ENCODE assay signal across 17 cellular contexts in genomic region chr6:168129292-168130167, GRCh38. TPM values are rescaled to one million over a fixed set of nuclear protein-coding genes. Genes with fewer than 3 reads are reported as not detected.
"Had no signal": no experiment of that assay in that cellular context is flagged by ENCODE, and none has a peak within 500 bp of the region (broad histone marks: within the 10 kb centered on the region; RNA-seq: fewer than 3 reads in every experiment).

No MANE protein-coding gene starts in this region.

- FAIRE-seq: frontal cortex had no signal

- H3K4me3 Mint-ChIP-seq: activated CD4-positive, alpha-beta T cell treated with anti-CD3 and anti-CD28 coated beads for 36 hours; activated CD8-positive, alpha-beta T cell treated with anti-CD3 and anti-CD28 coated beads for 36 hours; dendritic cell treated with granulocyte-macrophage colony-stimulating factor and Interleukin-4, amounts not matched to agents 40 ng/mL and 50 ng/mL, for 4 days; effector memory CD8-positive, alpha-beta T cell; immature natural killer cell; nephron progenitor cell; T-helper 17 cell had no signal

- H3K36me3 ChIP-seq: ovary, transverse colon had no signal

- H3K36me3 Mint-ChIP-seq: immature natural killer cell had no signal

- DNase-seq: activated CD4-positive, alpha-beta T cell treated with anti-CD3 and anti-CD28 coated beads for 36 hours; activated CD8-positive, alpha-beta T cell treated with anti-CD3 and anti-CD28 coated beads for 36 hours; activated naive CD4-positive, alpha-beta T cell; anterior cingulate cortex; effector memory CD8-positive, alpha-beta T cell; immature natural killer cell; left cardiac atrium; nephron progenitor cell; stimulated activated CD4-positive, alpha-beta T cell treated with anti-CD3 and anti-CD28 coated beads, Interleukin-4, amount 100 ng/mL, for 24 hours; stimulated activated naive CD8-positive, alpha-beta T cell treated with anti-CD3 and anti-CD28 coated beads, Interleukin-15, Interleukin-2, amounts not matched to agents 100 U/mL and 50 U/mL, for 24 hours; T-helper 17 cell; transverse colon had no signal

- H3K9me3 Mint-ChIP-seq: activated CD8-positive, alpha-beta T cell treated with anti-CD3 and anti-CD28 coated beads for 36 hours; dendritic cell treated with granulocyte-macrophage colony-stimulating factor and Interleukin-4, amounts not matched to agents 40 ng/mL and 50 ng/mL, for 4 days; effector memory CD8-positive, alpha-beta T cell; immature natural killer cell; nephron progenitor cell had no signal

- H3K4me3 ChIP-seq: ovary, skin epidermis, transverse colon had no signal

- H3K4me1 Mint-ChIP-seq: activated CD4-positive, alpha-beta T cell treated with anti-CD3 and anti-CD28 coated beads for 36 hours; immature natural killer cell had no signal

- H3K27ac ChIP-seq: epithelial cell of prostate, ovary, skin epidermis, transverse colon had no signal

- H3K9me3 ChIP-seq: ovary, transverse colon had no signal

- H3K27ac Mint-ChIP-seq: activated CD4-positive, alpha-beta T cell treated with anti-CD3 and anti-CD28 coated beads for 36 hours; activated CD8-positive, alpha-beta T cell treated with anti-CD3 and anti-CD28 coated beads for 36 hours; dendritic cell treated with granulocyte-macrophage colony-stimulating factor and Interleukin-4, amounts not matched to agents 40 ng/mL and 50 ng/mL, for 4 days; effector memory CD8-positive, alpha-beta T cell; immature natural killer cell; nephron progenitor cell; T-helper 17 cell had no signal

- ATAC-seq: activated CD4-positive, alpha-beta T cell treated with anti-CD3 and anti-CD28 coated beads for 36 hours; activated CD8-positive, alpha-beta T cell treated with anti-CD3 and anti-CD28 coated beads for 36 hours; effector memory CD8-positive, alpha-beta T cell; left cardiac atrium; stimulated activated naive CD8-positive, alpha-beta T cell treated with anti-CD3 and anti-CD28 coated beads, Interleukin-15, Interleukin-2, amounts not matched to agents 100 U/mL and 50 U/mL, for 24 hours; T-helper 17 cell had no signal

RNA-seq across cellular contexts. Expression of gene FRMD1, which starts 50.5 kb away (rescaled TPM):
- total RNA-seq: activated CD4-positive, alpha-beta T cell treated with anti-CD3 and anti-CD28 coated beads for 36 hours; activated CD8-positive, alpha-beta T cell treated with anti-CD3 and anti-CD28 coated beads for 36 hours; frontal cortex; T-helper 17 cell had no signal
- polyA plus RNA-seq: immature natural killer cell had no signal
